ENCODE assay signal across 17 cellular contexts in genomic region chr9:79617395-79617794, GRCh38. TPM values are rescaled to one million over a fixed set of nuclear protein-coding genes. Genes with fewer than 3 reads are reported as not detected.
DNase-seq lines count a peak whose midpoint lies in the region; ATAC-seq and TF ChIP-seq lines count a peak whose summit lies in the region.
"Had no signal": no experiment of that assay in that cellular context is flagged by ENCODE, and none has a peak within 500 bp of the region (broad histone marks: within the 10 kb centered on the region; RNA-seq: fewer than 3 reads in every experiment).

No MANE protein-coding gene starts in this region.

- H3K27ac ChIP-seq in HEK293 (ENCODE audit: extremely low read depth, low read depth, low read length): no peak overlapping the region
- H3K27ac ChIP-seq in colonic mucosa: no peak overlapping the region
- no peak overlapping the region for H3K27ac ChIP-seq in lung (ENCODE audit: low read depth in 1 of 2, low read length in 1 of 2)
- H3K27ac ChIP-seq in tibial artery: no peak overlapping the region

- CTCF ChIA-PET in HEK293 (lab: Yijun Ruan, JAX): interaction anchor here (0.6 kb wide), 1 partner anchor 282 kb away, joined by 4 read pairs; no protein-coding TSS in a partner anchor

- H3K9ac ChIP-seq in colonic mucosa (ENCODE audit: low read depth in 2 of 2, low read length in 2 of 2): no peak overlapping the region

- H3K9me3 ChIP-seq in HEK293 (ENCODE audit: control insufficient read depth, insufficient read depth, low read depth, low read length) (no peaks in the 10 kb centered on the region), colonic mucosa (no peaks in the 10 kb centered on the region), lung (ENCODE audit: control insufficient read depth in 2 of 2, insufficient read depth in 1 of 2, low read length in 1 of 2) (no peaks in the 10 kb centered on the region), tibial artery (no peaks in the 10 kb centered on the region)
- H3K9me3 ChIP-seq: esophagus squamous epithelium, HAP-1 had no signal

- H3K4me1 ChIP-seq in HEK293 (ENCODE audit: control insufficient read depth, insufficient read depth, low read length) (no peaks in the 10 kb centered on the region), colonic mucosa (no peaks in the 10 kb centered on the region), lung (ENCODE audit: control insufficient read depth in 2 of 2, insufficient read depth in 2 of 2, low read length in 2 of 2) (peaks cover 6 to 8% of the 10 kb centered on the region in 2 donors), tibial artery (peaks cover 0 to 57% (median 29%) of the 10 kb centered on the region in 4 donors)
- H3K4me1 ChIP-seq: HAP-1 had no signal

- ATAC-seq in lung (ENCODE audit: insufficient read depth, low FRiP score) (no peak), HG02981 (IDR thresholded peaks at IDR 0.05; ENCODE audit: unreplicated experiment) (no peak)
- ATAC-seq: activated CD8-positive, alpha-beta T cell treated with anti-CD3 and anti-CD28 coated beads, Interleukin-2, amount 10 ng/mL, durations not matched to agents 7 days and 5 days; CD8-positive, alpha-beta T cell; SK-N-SH treated with all-trans-retinoic acid at 6 μM for 48 hours; stimulated activated memory B cell treated with anti-CD40 and anti-IgM and Interleukin-4, amounts not matched to agents 10 μg/mL and 1 μg/mL and 100 μg/mL, for 72 hours had no signal

- POLR2A ChIA-PET in HEK293 (lab: Yijun Ruan, JAX): interaction anchor here (0.7 to 1.0 kb wide), 2 partner anchors 18 to 46 kb away, joined by 3 to 4 read pairs; partner anchors contain the start of gene TLE4

- DNase-seq in colonic mucosa (peak; percentile 38), lung (ENCODE audit: low spot score) (peak; percentile 35), tibial artery (peak; percentile 31 to 75), NOMO-1 (lab: John Stamatoyannopoulos, UW; ENCODE audit: unreplicated experiment in 2 of 2) (no peak)
- no peak for DNase-seq in activated T-cell treated with anti-CD3 and anti-CD28 coated beads, Interleukin-2, amount 50 U/mL, for 1 hour
- DNase-seq: activated CD8-positive, alpha-beta T cell treated with anti-CD3 and anti-CD28 coated beads, Interleukin-2, amount 10 ng/mL, durations not matched to agents 7 days and 5 days; activated naive CD4-positive, alpha-beta T cell; CD8-positive, alpha-beta T cell; esophagus squamous epithelium; immature natural killer cell; NCI-H2171 treated with DMSO at 0.1 percent for 48 hours; stimulated activated CD4-positive, alpha-beta T cell treated with anti-CD3 and anti-CD28 coated beads, Interleukin-4, amount 100 ng/mL, for 4 hours had no signal

- no peaks in the 10 kb centered on the region for H3K27me3 ChIP-seq in colonic mucosa
- H3K27me3 ChIP-seq in lung (ENCODE audit: control insufficient read depth, insufficient read depth): no peaks in the 10 kb centered on the region
- no peaks in the 10 kb centered on the region for H3K27me3 ChIP-seq in tibial artery
- H3K27me3 ChIP-seq: esophagus squamous epithelium had no signal

- H3K4me3 ChIP-seq in HEK293 (ENCODE audit: low read depth, low read length): no peak overlapping the region
- H3K4me3 ChIP-seq in colonic mucosa: no peak overlapping the region
- H3K4me3 ChIP-seq in lung: no peak overlapping the region
- H3K4me3 ChIP-seq in tibial artery: no peak overlapping the region
- H3K4me3 ChIP-seq: esophagus squamous epithelium, HAP-1 had no signal

- TF ChIP-seq CTCF in HEK293 (tag by site-specific recombination; IDR thresholded peaks at IDR 0.05): no peak
- no peak for TF ChIP-seq CTCF in colonic mucosa (IDR thresholded peaks at IDR 0.05)
- TF ChIP-seq CTCF in lung (IDR thresholded peaks at IDR 0.05; ENCODE audit: control extremely low read depth, extremely low read depth): no peak
- no peak for TF ChIP-seq CTCF in tibial artery (IDR thresholded peaks at IDR 0.05)

- H3K36me3 ChIP-seq in HEK293 (ENCODE audit: control insufficient read depth in 2 of 2, insufficient read depth in 1 of 2, low read length in 2 of 2) (peaks cover 0 to 38% of the 10 kb centered on the region in 2 experiments; a peak in 1 of 3 replicates), colonic mucosa (no peaks in the 10 kb centered on the region), lung (ENCODE audit: control insufficient read depth in 2 of 2, insufficient read depth in 2 of 2, low read length in 2 of 2) (no peaks in the 10 kb centered on the region), tibial artery (no peaks in the 10 kb centered on the region)
- H3K36me3 ChIP-seq: esophagus squamous epithelium, HAP-1 had no signal

- 61 to 72% methylated on average over 4 of the region's 4 CpGs for WGBS in lung, 2 donors

- intact Hi-C loops in colonic mucosa (cut with DNase I): no loop called here
- intact Hi-C loops in tibial artery (cut with DNase I; ENCODE audit: low total_unique reads): no loop called here

TF ChIP-seq in HEK293, 187 proteins besides CTCF, POLR2A, EP300 and RAD21:
- TF ChIP-seq ZNF704 (tag by site-specific recombination; IDR thresholded peaks at IDR 0.05) (no peak), ZNF157 (tag by site-specific recombination; IDR thresholded peaks at IDR 0.05) (no peak), ZNF24 (tag by site-specific recombination; IDR thresholded peaks at IDR 0.05) (no peak), ZSCAN5A (tag by site-specific recombination; IDR thresholded peaks at IDR 0.05) (no peak), ZNF174 (tag by site-specific recombination; IDR thresholded peaks at IDR 0.05) (no peak), TCF7L2 (IDR thresholded peaks at IDR 0.05; ENCODE audit: borderline replicate concordance, low read depth, low read length) (0 out of 2 replicates have a peak, but pooled peaks have one; percentile 12), SCRT1 (tag by site-specific recombination; IDR thresholded peaks at IDR 0.05; ENCODE audit: borderline replicate concordance) (0 out of 2 replicates have a peak, but pooled peaks have one; percentile 17), SCRT2 (tag by site-specific recombination; IDR thresholded peaks at IDR 0.05) (peak; percentile 61)
TF ChIP-seq in HEK293: peak in this region for 3.

RNA-seq across cellular contexts. Expression of gene TLE4, which starts 45.6 kb away (rescaled TPM):
- total RNA-seq in colonic mucosa (10 to 100 TPM in 1 of 2 donors, 1 to 10 TPM in 1; 8.0 to 17.6 TPM), lung (10 to 100 TPM; 34.9 to 44.1 TPM)
- 10 to 100 TPM in 1 of 2 donors, 1 to 10 TPM in 1; 6.1 to 17.7 TPM for polyA plus RNA-seq in lung

Comparison
In these comparisons a context has a peak if more than half of its experiments do, and no peak if none do; other contexts are left out.
1. DNase-seq: peak in colonic mucosa (single experiment), lung (single experiment) and tibial artery (2 of 2); none in NOMO-1 (0 of 2) and activated T-cell treated with anti-CD3 and anti-CD28 coated beads, Interleukin-2, amount 50 U/mL, for 1 hour (single experiment).